Comparison of ENCODE assay signal across 23 cellular contexts in the genomic region with DNA sequence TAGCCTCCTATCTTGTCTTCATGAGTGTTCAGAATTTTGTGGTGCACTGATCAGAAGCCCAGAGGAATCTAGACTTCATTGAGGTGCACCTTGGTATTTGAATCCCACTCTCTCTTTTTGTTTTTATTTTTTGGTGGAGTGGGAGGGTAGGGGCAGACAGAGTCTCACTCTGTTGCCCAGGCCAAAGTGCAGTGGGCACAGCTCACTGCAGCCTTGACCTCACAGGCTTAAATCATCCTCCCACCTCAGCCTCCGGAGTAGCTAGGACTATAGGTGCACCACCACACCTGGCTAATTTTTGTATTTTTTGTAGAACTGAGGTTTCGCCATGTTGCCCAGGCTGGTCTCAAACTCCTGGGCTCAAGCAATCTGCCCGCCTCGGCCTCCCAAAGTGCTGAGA. TPM values are rescaled to one million over a fixed set of nuclear protein-coding genes. Genes with fewer than 3 reads are reported as not detected.
A peak's percentile ranks its signal among the peaks of the same experiment; 100 is the strongest.
DNase-seq lines count a peak whose midpoint lies in the region; ATAC-seq and TF ChIP-seq lines count a peak whose summit lies in the region.
"Had no signal": no experiment of that assay in that cellular context is flagged by ENCODE, and none has a peak within 500 bp of the region (broad histone marks: within the 10 kb centered on the region; RNA-seq: fewer than 3 reads in every experiment).

No MANE protein-coding gene starts in this region.

- no peaks in the 10 kb centered on the region for H3K9me3 Mint-ChIP-seq in activated T-helper 17 cell treated with anti-CD3 and anti-CD28 coated beads, Interleukin-2, amount 50 U/mL, for 72 hours
- H3K9me3 Mint-ChIP-seq in stimulated activated naive B cell treated with anti-CD40 and anti-IgM and Interleukin-4, amounts not matched to agents 10 μg/mL and 1 μg/mL and 100 μg/mL, for 72 hours: no peaks in the 10 kb centered on the region
- H3K9me3 Mint-ChIP-seq: CD14-positive monocyte; CD4-positive, alpha-beta T cell; CD8-positive, alpha-beta memory T cell; HFFc6 had no signal

- no peaks in the 10 kb centered on the region for H3K36me3 ChIP-seq in right lobe of liver
- H3K36me3 ChIP-seq in suprapubic skin: no peaks in the 10 kb centered on the region
- H3K36me3 ChIP-seq: BE2C; BLaER1 treated with 17β-estradiol and CSF1 and Interleukin-3, amounts not matched to agents 10 nM and 100 nM; HAP-1 had no signal

- no peaks in the 10 kb centered on the region for H3K36me3 Mint-ChIP-seq in activated T-helper 17 cell treated with anti-CD3 and anti-CD28 coated beads, Interleukin-2, amount 50 U/mL, for 72 hours (ENCODE audit: low read depth)
- no peaks in the 10 kb centered on the region for H3K36me3 Mint-ChIP-seq in stimulated activated naive B cell treated with anti-CD40 and anti-IgM and Interleukin-4, amounts not matched to agents 10 μg/mL and 1 μg/mL and 100 μg/mL, for 72 hours
- H3K36me3 Mint-ChIP-seq: CD14-positive monocyte had no signal

- peaks cover 0 to 26% (median 12%) of the 10 kb centered on the region in 4 donors for H3K4me1 ChIP-seq in right lobe of liver
- H3K4me1 ChIP-seq in suprapubic skin: no peaks in the 10 kb centered on the region
- H3K4me1 ChIP-seq: BLaER1 treated with 17β-estradiol and CSF1 and Interleukin-3, amounts not matched to agents 10 nM and 100 nM had no signal

- no peak for DNase-seq in left lobe of liver (ENCODE audit: low spot score)
- no peak for DNase-seq in right lobe of liver
- DNase-seq in stimulated activated naive B cell treated with anti-CD40 and anti-IgM and Interleukin-4, amounts not matched to agents 10 μg/mL and 1 μg/mL and 100 μg/mL, for 72 hours: no peak
- no peak for DNase-seq in occipital lobe (lab: John Stamatoyannopoulos, UW)
- no peak for DNase-seq in suprapubic skin (ENCODE audit: low spot score in 2 of 2)
- DNase-seq: 8988T, ACHN, BE2C, DMS 273 treated with DMSO at 0.1 percent for 48 hours, DMS79, GDM1, GOT3 had no signal

- H3K27ac Mint-ChIP-seq in activated T-helper 17 cell treated with anti-CD3 and anti-CD28 coated beads, Interleukin-2, amount 50 U/mL, for 72 hours: peak overlapping the region; percentile 55
- peak overlapping the region; percentile 70 for H3K27ac Mint-ChIP-seq in stimulated activated naive B cell treated with anti-CD40 and anti-IgM and Interleukin-4, amounts not matched to agents 10 μg/mL and 1 μg/mL and 100 μg/mL, for 72 hours
- H3K27ac Mint-ChIP-seq: CD14-positive monocyte; CD4-positive, alpha-beta T cell; CD8-positive, alpha-beta memory T cell; HFFc6 had no signal

- no peak overlapping the region for H3K4me3 Mint-ChIP-seq in activated T-helper 17 cell treated with anti-CD3 and anti-CD28 coated beads, Interleukin-2, amount 50 U/mL, for 72 hours
- no peak overlapping the region for H3K4me3 Mint-ChIP-seq in stimulated activated naive B cell treated with anti-CD40 and anti-IgM and Interleukin-4, amounts not matched to agents 10 μg/mL and 1 μg/mL and 100 μg/mL, for 72 hours
- H3K4me3 Mint-ChIP-seq: CD14-positive monocyte; CD4-positive, alpha-beta T cell; CD8-positive, alpha-beta memory T cell; HFFc6 had no signal

- no peaks in the 10 kb centered on the region for H3K4me1 Mint-ChIP-seq in activated T-helper 17 cell treated with anti-CD3 and anti-CD28 coated beads, Interleukin-2, amount 50 U/mL, for 72 hours
- H3K4me1 Mint-ChIP-seq in stimulated activated naive B cell treated with anti-CD40 and anti-IgM and Interleukin-4, amounts not matched to agents 10 μg/mL and 1 μg/mL and 100 μg/mL, for 72 hours: no peaks in the 10 kb centered on the region
- H3K4me1 Mint-ChIP-seq: CD14-positive monocyte; CD8-positive, alpha-beta memory T cell had no signal

- no peak for TF ChIP-seq EP300 in suprapubic skin (IDR thresholded peaks at IDR 0.05)

- ATAC-seq in activated T-helper 17 cell treated with anti-CD3 and anti-CD28 coated beads, Interleukin-2, amount 50 U/mL, for 72 hours (replicated peaks): no peak
- ATAC-seq in left lobe of liver: peak; percentile 35
- ATAC-seq in right lobe of liver: peak in 3 of 4 donors; percentile 10 to 34 (median 22)
- no peak for ATAC-seq in stimulated activated naive B cell treated with anti-CD40 and anti-IgM and Interleukin-4, amounts not matched to agents 10 μg/mL and 1 μg/mL and 100 μg/mL, for 72 hours (replicated peaks)
- ATAC-seq in HG03442 (IDR thresholded peaks at IDR 0.05; ENCODE audit: unreplicated experiment): no peak
- no peak for ATAC-seq in HG03108 (IDR thresholded peaks at IDR 0.05; ENCODE audit: unreplicated experiment)
- ATAC-seq: GM12878 had no signal

- intact Hi-C loops in right lobe of liver (cut with DNase I): no loop called here

- no peaks in the 10 kb centered on the region for H3K27me3 Mint-ChIP-seq in activated T-helper 17 cell treated with anti-CD3 and anti-CD28 coated beads, Interleukin-2, amount 50 U/mL, for 72 hours
- H3K27me3 Mint-ChIP-seq in stimulated activated naive B cell treated with anti-CD40 and anti-IgM and Interleukin-4, amounts not matched to agents 10 μg/mL and 1 μg/mL and 100 μg/mL, for 72 hours: no peaks in the 10 kb centered on the region
- H3K27me3 Mint-ChIP-seq: CD4-positive, alpha-beta T cell had no signal

- H3K27me3 ChIP-seq in right lobe of liver (no peaks in the 10 kb centered on the region), suprapubic skin (no peaks in the 10 kb centered on the region)
- H3K27me3 ChIP-seq: BE2C; BLaER1 treated with 17β-estradiol and CSF1 and Interleukin-3, amounts not matched to agents 10 nM and 100 nM had no signal

- TF ChIP-seq CTCF in right lobe of liver (IDR thresholded peaks at IDR 0.05): no peak
- TF ChIP-seq CTCF in suprapubic skin (IDR thresholded peaks at IDR 0.05): no peak

- WGBS in right lobe of liver (ENCODE audit: insufficient coverage, low coverage, low lambda C conversion rate, missing lambda C conversion rate): 71% methylated on average over 4 of the region's 4 CpGs
- 99% methylated on average over 4 of the region's 4 CpGs for WGBS in suprapubic skin

- TF ChIP-seq POLR2A in right lobe of liver (IDR thresholded peaks at IDR 0.05): no peak
- TF ChIP-seq POLR2A in suprapubic skin (IDR thresholded peaks at IDR 0.05): no peak

- H3K27ac ChIP-seq in right lobe of liver (peak overlapping the region in 1 of 3 donors; percentile 43), suprapubic skin (no peak overlapping the region)
- H3K27ac ChIP-seq: A549; BLaER1 treated with 17β-estradiol and CSF1 and Interleukin-3, amounts not matched to agents 10 nM and 100 nM had no signal

- H3K9me3 ChIP-seq in right lobe of liver: no peaks in the 10 kb centered on the region
- no peaks in the 10 kb centered on the region for H3K9me3 ChIP-seq in suprapubic skin
- H3K9me3 ChIP-seq: A549; BE2C; BLaER1 treated with 17β-estradiol and CSF1 and Interleukin-3, amounts not matched to agents 10 nM and 100 nM; HAP-1 had no signal

- no peak overlapping the region for H3K4me3 ChIP-seq in right lobe of liver
- no peak overlapping the region for H3K4me3 ChIP-seq in suprapubic skin
- H3K4me3 ChIP-seq: A549; BLaER1 treated with 17β-estradiol and CSF1 and Interleukin-3, amounts not matched to agents 10 nM and 100 nM; GM12878; HAP-1 had no signal

RNA-seq across cellular contexts. Expression of gene ALG8, which starts 10.9 kb away (rescaled TPM):
- total RNA-seq in activated T-helper 17 cell treated with anti-CD3 and anti-CD28 coated beads, Interleukin-2, amount 50 U/mL, for 72 hours: 10 to 100 TPM; 38.3 to 70.2 TPM
- total RNA-seq in left lobe of liver: 29.6 TPM
- 10 to 100 TPM; 22.0 to 38.0 (median 30.3) TPM for total RNA-seq in right lobe of liver
- total RNA-seq in occipital lobe: 55.2 TPM
- 10 to 100 TPM; 15.6 to 26.7 (median 21.2) TPM for total RNA-seq in suprapubic skin

RNA-seq across cellular contexts. Expression of gene KCTD21, which starts 38.1 kb away (rescaled TPM):
- 1 to 10 TPM; 6.1 to 7.5 TPM for total RNA-seq in activated T-helper 17 cell treated with anti-CD3 and anti-CD28 coated beads, Interleukin-2, amount 50 U/mL, for 72 hours
- total RNA-seq in left lobe of liver (12.5 TPM), right lobe of liver (10 to 100 TPM in 5 of 6 experiments, 1 to 10 TPM in 1; 9.6 to 15.6 (median 11.9) TPM), occipital lobe (6.4 TPM), suprapubic skin (10 to 100 TPM in 1 of 4 donors, 1 to 10 TPM in 3; 3.6 to 11.1 (median 4.3) TPM)

RNA-seq across cellular contexts. Expression of gene USP35, which starts 38.4 kb away (rescaled TPM):
- 1 to 10 TPM; 9.6 to 10.0 TPM for total RNA-seq in activated T-helper 17 cell treated with anti-CD3 and anti-CD28 coated beads, Interleukin-2, amount 50 U/mL, for 72 hours
- 7.8 TPM for total RNA-seq in left lobe of liver
- 10 to 100 TPM in 1 of 6 experiments, 1 to 10 TPM in 5; 5.3 to 10.1 (median 7.9) TPM for total RNA-seq in right lobe of liver
- 10.8 TPM for total RNA-seq in occipital lobe
- total RNA-seq in suprapubic skin: 1 to 10 TPM; 2.3 to 9.6 (median 5.6) TPM

Comparison
In these comparisons a context has a peak if more than half of its experiments do, and no peak if none do; other contexts are left out.
1. ATAC-seq: peak in left lobe of liver (single experiment) and right lobe of liver (3 of 4); none in activated T-helper 17 cell treated with anti-CD3 and anti-CD28 coated beads, Interleukin-2, amount 50 U/mL, for 72 hours (single experiment), stimulated activated naive B cell treated with anti-CD40 and anti-IgM and Interleukin-4, amounts not matched to agents 10 μg/mL and 1 μg/mL and 100 μg/mL, for 72 hours (0 of 2), HG03442 (single experiment) and HG03108 (single experiment).